ENCODE assay signal across 13 cellular contexts in genomic region chr22:30362632-30363281, GRCh38. TPM values are rescaled to one million over a fixed set of nuclear protein-coding genes. Genes with fewer than 3 reads are reported as not detected.
DNase-seq lines count a peak whose midpoint lies in the region; ATAC-seq lines count a peak whose summit lies in the region.
"Had no signal": no experiment of that assay in that cellular context is flagged by ENCODE, and none has a peak within 500 bp of the region (broad histone marks: within the 10 kb centered on the region; RNA-seq: fewer than 3 reads in every experiment).

No MANE protein-coding gene starts in this region.

- H3K18ac ChIP-seq in mesenchymal stem cell (ENCODE audit: low read depth in 1 of 2, low read length in 2 of 2): no peak overlapping the region

- H3K27me3 Mint-ChIP-seq in T-helper 1 cell treated with Interleukin-12 subunit alpha and Interleukin-12 subunit beta and Interleukin-4 antibody, amounts not matched to agents 30 μg/mL and 1 μg/mL, for 36 hours (ENCODE audit: low read depth): no peaks in the 10 kb centered on the region

- H3K36me3 ChIP-seq in HUES64 (ENCODE audit: insufficient read depth, low read length): peaks cover 17% of the 10 kb centered on the region
- H3K36me3 ChIP-seq in mesenchymal stem cell (ENCODE audit: control insufficient read depth in 1 of 2, insufficient read depth in 2 of 2, low read depth in 1 of 2, low read length in 2 of 2): peaks cover 0 to 12% of the 10 kb centered on the region in 2 experiments
- H3K36me3 ChIP-seq: ovary, transverse colon had no signal

- H3K4me3 Mint-ChIP-seq in T-helper 1 cell treated with Interleukin-12 subunit alpha and Interleukin-12 subunit beta and Interleukin-4 antibody, amounts not matched to agents 30 μg/mL and 1 μg/mL, for 36 hours: no peak overlapping the region

- H3K4me1 ChIP-seq in HUES64 (ENCODE audit: insufficient read depth, low read length) (peaks cover 17% of the 10 kb centered on the region), mesenchymal stem cell (ENCODE audit: control insufficient read depth, insufficient read depth, low read depth, low read length) (peaks cover 11% of the 10 kb centered on the region)

- 52% methylated on average over 7 of the region's 7 CpGs for WGBS in HUES64
- 74% methylated on average over 7 of the region's 7 CpGs for WGBS in mesenchymal stem cell

- DNase-seq in T-helper 1 cell: no peak
- no peak for DNase-seq in mesenchymal stem cell
- no peak for DNase-seq in activated T-cell treated with anti-CD3 and anti-CD28 coated beads, Interleukin-2, amount 50 U/mL, for 48 hours
- DNase-seq: cortex of kidney; NCI-H524 treated with DMSO at 0.1 percent for 48 hours; ovary; PC-3; stimulated activated CD4-positive, alpha-beta T cell treated with anti-CD3 and anti-CD28 coated beads, Interleukin-4, amount 100 ng/mL, for 4 hours; transverse colon had no signal

- no peak overlapping the region for H3K23ac ChIP-seq in mesenchymal stem cell (ENCODE audit: low read length in 2 of 2)

- no peaks in the 10 kb centered on the region for H3K9me3 Mint-ChIP-seq in T-helper 1 cell treated with Interleukin-12 subunit alpha and Interleukin-12 subunit beta and Interleukin-4 antibody, amounts not matched to agents 30 μg/mL and 1 μg/mL, for 36 hours

- H3K9me3 ChIP-seq in HUES64 (ENCODE audit: insufficient read depth, low read depth, low read length) (no peaks in the 10 kb centered on the region), mesenchymal stem cell (ENCODE audit: control insufficient read depth, low read length) (no peaks in the 10 kb centered on the region)
- H3K9me3 ChIP-seq: ovary, transverse colon had no signal

- no peak overlapping the region for H3K14ac ChIP-seq in mesenchymal stem cell (ENCODE audit: low read length in 2 of 2)

- H3K9ac ChIP-seq in HUES64 (ENCODE audit: low read depth, low read length) (no peak overlapping the region), mesenchymal stem cell (ENCODE audit: low read length) (no peak overlapping the region)

- peaks cover 3% of the 10 kb centered on the region for H3K36me3 Mint-ChIP-seq in T-helper 1 cell treated with Interleukin-12 subunit alpha and Interleukin-12 subunit beta and Interleukin-4 antibody, amounts not matched to agents 30 μg/mL and 1 μg/mL, for 36 hours (ENCODE audit: low read depth)

- no peak overlapping the region for H3K4me2 ChIP-seq in mesenchymal stem cell (ENCODE audit: low read length, poor library complexity, severe bottlenecking)

- H3K79me1 ChIP-seq in mesenchymal stem cell (replicated peaks; ENCODE audit: low read length, poor library complexity, severe bottlenecking): peaks cover 6% of the 10 kb centered on the region

- H3K4me3 ChIP-seq in HUES64 (ENCODE audit: low read length): no peak overlapping the region
- H3K4me3 ChIP-seq in mesenchymal stem cell (ENCODE audit: insufficient read depth in 1 of 2, low read depth in 1 of 2, low read length in 2 of 2): no peak overlapping the region
- H3K4me3 ChIP-seq: ovary, SK-N-MC, transverse colon had no signal

- H2BK15ac ChIP-seq in mesenchymal stem cell (ENCODE audit: low read depth, poor library complexity, severe bottlenecking): no peak overlapping the region

- H3K27me3 ChIP-seq in HUES64 (ENCODE audit: insufficient read depth, low read length): no peaks in the 10 kb centered on the region
- H3K27me3 ChIP-seq in mesenchymal stem cell (ENCODE audit: control insufficient read depth in 1 of 2, insufficient read depth in 1 of 2, low read length in 2 of 2): no peaks in the 10 kb centered on the region
- H3K27me3 ChIP-seq: ovary, transverse colon had no signal

- no peak overlapping the region for H2AFZ ChIP-seq in mesenchymal stem cell (ENCODE audit: low read depth, low read length)

- no peak overlapping the region for H4K8ac ChIP-seq in mesenchymal stem cell (ENCODE audit: low read length)

- H3K27ac Mint-ChIP-seq in T-helper 1 cell treated with Interleukin-12 subunit alpha and Interleukin-12 subunit beta and Interleukin-4 antibody, amounts not matched to agents 30 μg/mL and 1 μg/mL, for 36 hours: peak overlapping the region; percentile 32

- H2BK120ac ChIP-seq in mesenchymal stem cell (ENCODE audit: low read depth, low read length): no peak overlapping the region

- no peak for ATAC-seq in GM21360 (IDR thresholded peaks at IDR 0.05; ENCODE audit: unreplicated experiment)
- ATAC-seq: PC-3 had no signal

- no peak overlapping the region for H2BK5ac ChIP-seq in mesenchymal stem cell (ENCODE audit: low read depth, low read length, poor library complexity, severe bottlenecking)

- no peak overlapping the region for H2BK12ac ChIP-seq in mesenchymal stem cell (ENCODE audit: low read length in 2 of 2)

- no peak overlapping the region for H3K4ac ChIP-seq in mesenchymal stem cell (ENCODE audit: low read depth in 1 of 2, low read length in 2 of 2)

- no peak overlapping the region for H4K91ac ChIP-seq in mesenchymal stem cell (ENCODE audit: low read length)

- H2AK5ac ChIP-seq in mesenchymal stem cell (ENCODE audit: low read length, severe bottlenecking): peak overlapping the region; percentile 37

- peak overlapping the region; percentile 46; the same call in 1 of the 2 replicates for H3K27ac ChIP-seq in HUES64 (ENCODE audit: low read depth, low read length)
- peak overlapping the region; percentile 8 for H3K27ac ChIP-seq in mesenchymal stem cell (ENCODE audit: low read length, poor library complexity, severe bottlenecking)
- H3K27ac ChIP-seq: ovary, SK-N-MC, transverse colon had no signal

- peaks cover 8% of the 10 kb centered on the region for H3K4me1 Mint-ChIP-seq in T-helper 1 cell treated with Interleukin-12 subunit alpha and Interleukin-12 subunit beta and Interleukin-4 antibody, amounts not matched to agents 30 μg/mL and 1 μg/mL, for 36 hours (ENCODE audit: low read depth)

RNA-seq across cellular contexts. Expression of gene CCDC157, which starts 6.0 kb away (rescaled TPM):
- 3.8 TPM for polyA plus RNA-seq in HUES64 (2013, experiment 1 of 2)
- polyA plus RNA-seq in HUES64 (2013, experiment 2 of 2): 5.8 TPM
- 1.7 TPM for polyA plus RNA-seq in mesenchymal stem cell (2013, experiment 1 of 2)
- polyA plus RNA-seq in mesenchymal stem cell (2013, experiment 2 of 2): 1.8 TPM

RNA-seq across cellular contexts. Expression of gene SF3A1, which starts 6.1 kb away (rescaled TPM):
- polyA plus RNA-seq in HUES64 (2013, experiment 1 of 2): 108 TPM
- polyA plus RNA-seq in HUES64 (2013, experiment 2 of 2): 140 TPM
- polyA plus RNA-seq in mesenchymal stem cell (2013, experiment 1 of 2): 106 TPM
- 105 TPM for polyA plus RNA-seq in mesenchymal stem cell (2013, experiment 2 of 2)

RNA-seq across cellular contexts. Expression of gene RNF215, which starts 24.5 kb away (rescaled TPM):
- 7.4 TPM for polyA plus RNA-seq in HUES64 (2013, experiment 1 of 2)
- polyA plus RNA-seq in HUES64 (2013, experiment 2 of 2): 12.8 TPM
- polyA plus RNA-seq in mesenchymal stem cell (2013, experiment 1 of 2): 5.1 TPM
- polyA plus RNA-seq in mesenchymal stem cell (2013, experiment 2 of 2): 7.0 TPM

RNA-seq across cellular contexts. Expression of gene SEC14L2, which starts 34.1 kb away (rescaled TPM):
- polyA plus RNA-seq in HUES64 (2013, experiment 1 of 2): 2.0 TPM
- 2.0 TPM for polyA plus RNA-seq in HUES64 (2013, experiment 2 of 2)
- polyA plus RNA-seq in mesenchymal stem cell (2013, experiment 1 of 2): 5.6 TPM
- 4.8 TPM for polyA plus RNA-seq in mesenchymal stem cell (2013, experiment 2 of 2)

RNA-seq across cellular contexts. Expression of gene TBC1D10A, which starts 36.0 kb away (rescaled TPM):
- polyA plus RNA-seq in HUES64 (2013, experiment 1 of 2): 4.2 TPM
- 4.7 TPM for polyA plus RNA-seq in HUES64 (2013, experiment 2 of 2)
- polyA plus RNA-seq in mesenchymal stem cell (2013, experiment 1 of 2): 15.7 TPM
- polyA plus RNA-seq in mesenchymal stem cell (2013, experiment 2 of 2): 14.0 TPM
